In the genomic region with DNA sequence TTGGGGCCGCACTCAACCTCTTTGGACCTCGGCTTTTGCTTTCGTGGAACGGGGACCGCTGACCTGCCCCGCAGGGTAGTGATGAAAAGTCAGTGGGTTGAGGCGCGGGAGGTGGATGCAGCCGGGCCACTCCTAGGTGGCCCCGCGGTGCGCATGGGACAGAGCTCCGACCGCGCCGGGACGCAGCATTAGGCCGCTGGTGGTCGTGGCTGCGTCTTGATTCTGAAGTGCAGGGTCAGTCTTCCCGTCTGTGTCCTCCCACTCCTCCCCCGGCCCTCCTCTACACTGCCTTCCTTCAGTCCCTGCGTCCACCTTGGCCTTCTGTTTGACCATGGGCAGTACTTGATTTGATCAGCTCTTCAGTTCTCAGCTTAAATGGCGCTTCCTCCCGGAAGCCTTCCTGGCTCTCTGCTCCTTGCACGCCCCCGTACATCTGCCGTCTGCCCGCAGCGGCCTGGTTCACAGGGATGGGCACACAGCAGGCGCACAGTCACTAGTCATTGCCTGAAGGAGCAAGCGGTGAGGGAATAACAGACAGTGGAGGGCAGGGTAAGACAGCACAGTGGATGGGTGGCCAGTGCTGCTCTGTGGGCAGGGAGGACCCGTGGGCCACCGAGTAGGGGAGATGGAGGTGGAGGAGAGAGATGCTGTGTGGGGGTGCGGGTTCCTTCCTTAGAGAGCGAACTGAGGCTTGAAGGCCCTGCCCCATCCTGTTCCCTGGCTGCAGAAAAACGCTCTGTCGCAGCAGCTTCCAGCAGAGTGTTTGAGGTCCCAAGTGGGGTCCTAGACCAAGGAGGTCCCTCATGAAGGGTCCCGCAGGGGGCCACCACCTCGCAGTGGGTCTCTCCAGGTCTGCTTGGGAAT, we compare ENCODE assay signal across 8 cellular contexts. TPM values are rescaled to one million over a fixed set of nuclear protein-coding genes. Genes with fewer than 3 reads are reported as not detected.
DNase-seq lines count a peak whose midpoint lies in the region; ATAC-seq, FAIRE-seq and TF ChIP-seq lines count a peak whose summit lies in the region.

No MANE protein-coding gene starts in this region.

- H3K36me3 Mint-ChIP-seq in MCF 10A (ENCODE audit: insufficient read depth, unreplicated experiment) = no peaks in the 10 kb centered on the region
- H3K36me3 Mint-ChIP-seq in stimulated activated naive B cell treated with anti-CD40 and anti-IgM and Interleukin-4, amounts not matched to agents 10 μg/mL and 1 μg/mL and 100 μg/mL, for 72 hours = peaks cover 17 to 20% of the 10 kb centered on the region in 2 donors

- intact Hi-C loops in MCF 10A (cut with micrococcal nuclease) = no loop called here

- peak; percentile 45 for DNase-seq in RPMI7951 (ENCODE audit: low read depth)
- DNase-seq in MCF 10A (ENCODE audit: unreplicated experiment) = peak; percentile 52
- peak; percentile 41 for DNase-seq in left kidney (ENCODE audit: low read depth, low spot score)
- no peak for DNase-seq in stimulated activated naive B cell treated with anti-CD40 and anti-IgM and Interleukin-4, amounts not matched to agents 10 μg/mL and 1 μg/mL and 100 μg/mL, for 72 hours
- no peak for DNase-seq in H54 (ENCODE audit: insufficient read length, low spot score)
- no peak for DNase-seq in DMS153 (lab: John Stamatoyannopoulos, UW)
- no peak for DNase-seq in NCI-H2081 treated with DMSO at 0.1 percent for 48 hours (lab: John Stamatoyannopoulos, UW)

- no peaks in the 10 kb centered on the region for H3K27me3 Mint-ChIP-seq in MCF 10A (ENCODE audit: insufficient read depth, unreplicated experiment)
- H3K27me3 Mint-ChIP-seq in stimulated activated naive B cell treated with anti-CD40 and anti-IgM and Interleukin-4, amounts not matched to agents 10 μg/mL and 1 μg/mL and 100 μg/mL, for 72 hours = no peaks in the 10 kb centered on the region

- no peak for TF ChIP-seq CTCF in MCF 10A (IDR thresholded peaks at IDR 0.05; ENCODE audit: unreplicated experiment)

- CTCF ChIA-PET in MCF 10A (lab: Yijun Ruan, JAX) = interaction anchor here (0.8 kb wide), 1 partner anchor 15 kb away, joined by 3 read pairs; no protein-coding TSS in a partner anchor

- peak; percentile 9 for ATAC-seq in GM21360 (IDR thresholded peaks at IDR 0.05; ENCODE audit: unreplicated experiment)
- peak; percentile 24 to 26 for ATAC-seq in stimulated activated naive B cell treated with anti-CD40 and anti-IgM and Interleukin-4, amounts not matched to agents 10 μg/mL and 1 μg/mL and 100 μg/mL, for 72 hours (replicated peaks)

- FAIRE-seq in H54 (lab: Jason Lieb, UNC) = no peak

- H3K27ac Mint-ChIP-seq in MCF 10A (ENCODE audit: low read depth, unreplicated experiment) = peak overlapping the region; percentile 32
- H3K27ac Mint-ChIP-seq in stimulated activated naive B cell treated with anti-CD40 and anti-IgM and Interleukin-4, amounts not matched to agents 10 μg/mL and 1 μg/mL and 100 μg/mL, for 72 hours = peak overlapping the region; percentile 90

- no TSS peak for BruUV-seq in MCF 10A (replicated peaks; lab: Mats Ljungman, UMichigan)

- H3K4me3 Mint-ChIP-seq in MCF 10A (ENCODE audit: unreplicated experiment) = peak overlapping the region; percentile 63
- H3K4me3 Mint-ChIP-seq in stimulated activated naive B cell treated with anti-CD40 and anti-IgM and Interleukin-4, amounts not matched to agents 10 μg/mL and 1 μg/mL and 100 μg/mL, for 72 hours = peak overlapping the region; percentile 93 to 95

- H3K4me1 Mint-ChIP-seq in MCF 10A (ENCODE audit: insufficient read depth, unreplicated experiment) = peaks cover 9% of the 10 kb centered on the region
- peaks cover 38 to 60% of the 10 kb centered on the region in 2 donors for H3K4me1 Mint-ChIP-seq in stimulated activated naive B cell treated with anti-CD40 and anti-IgM and Interleukin-4, amounts not matched to agents 10 μg/mL and 1 μg/mL and 100 μg/mL, for 72 hours

- POLR2A ChIA-PET in MCF 10A (lab: Yijun Ruan, JAX) = no interaction called here

- no peaks in the 10 kb centered on the region for H3K9me3 Mint-ChIP-seq in MCF 10A (ENCODE audit: unreplicated experiment)
- H3K9me3 Mint-ChIP-seq in stimulated activated naive B cell treated with anti-CD40 and anti-IgM and Interleukin-4, amounts not matched to agents 10 μg/mL and 1 μg/mL and 100 μg/mL, for 72 hours = no peaks in the 10 kb centered on the region

- no peak for TF ChIP-seq POLR2A in H54 (IDR thresholded peaks at IDR 0.05; ENCODE audit: low read depth, low read length)

RNA-seq across cellular contexts. Expression of gene THEMIS2, which starts 0.7 kb away (rescaled TPM):
- total RNA-seq in RPMI7951 (2014; rRNA removed; shearing (Covaris generic)) = 10.1 and 10.7 TPM in 2 replicates
- total RNA-seq in MCF 10A (2022) = 1.5 and 1.7 TPM in 2 replicates

RNA-seq across cellular contexts. Expression of gene RPA2, which starts 41.3 kb away (rescaled TPM):
- total RNA-seq in RPMI7951 (2014; rRNA removed; shearing (Covaris generic)) = 92.0 and 122 TPM in 2 replicates
- total RNA-seq in MCF 10A (2022) = 22.3 and 25.7 TPM in 2 replicates

RNA-seq across cellular contexts. Expression of gene PPP1R8, which starts 42.5 kb away (rescaled TPM):
- total RNA-seq in RPMI7951 (2014; rRNA removed; shearing (Covaris generic)) = 44.9 and 48.2 TPM in 2 replicates
- total RNA-seq in MCF 10A (2022) = 48.6 and 51.1 TPM in 2 replicates

Comparison
In these comparisons a context has a peak if more than half of its experiments do, and no peak if none do; other contexts are left out.
1. DNase-seq: peak in RPMI7951 (single experiment), MCF 10A (single experiment) and left kidney (single experiment); none in stimulated activated naive B cell treated with anti-CD40 and anti-IgM and Interleukin-4, amounts not matched to agents 10 μg/mL and 1 μg/mL and 100 μg/mL, for 72 hours (single experiment), H54 (single experiment), DMS153 (single experiment) and NCI-H2081 treated with DMSO at 0.1 percent for 48 hours (single experiment).